Comparison of ENCODE assay signal across 28 cellular contexts in genomic region chr10:132937861-132938260, GRCh38. TPM values are rescaled to one million over a fixed set of nuclear protein-coding genes. Genes with fewer than 3 reads are reported as not detected.
"Had no signal": no experiment of that assay in that cellular context is flagged by ENCODE, and none has a peak within 500 bp of the region (broad histone marks: within the 10 kb centered on the region; RNA-seq: fewer than 3 reads in every experiment).

No MANE protein-coding gene starts in this region.

- H3K4me3 Mint-ChIP-seq: activated CD8-positive, alpha-beta T cell treated with anti-CD3 and anti-CD28 coated beads for 36 hours; activated T-cell treated with anti-CD3 and anti-CD28 coated beads, Interleukin-2, amount 50 U/mL, for 4 hours; activated T-helper 17 cell treated with anti-CD3 and anti-CD28 coated beads, Interleukin-2, amount 50 U/mL, for 72 hours; effector memory CD8-positive, alpha-beta T cell; T-helper 1 cell treated with Interleukin-12 subunit alpha and Interleukin-12 subunit beta and Interleukin-4 antibody, amounts not matched to agents 30 μg/mL and 1 μg/mL, for 36 hours had no signal

- H3K27me3 ChIP-seq: brain microvascular endothelial cell, hepatocyte, pancreas had no signal

- H3K27ac ChIP-seq: brain microvascular endothelial cell, gastrocnemius medialis, hepatocyte, pancreas, psoas muscle, transverse colon, WERI-Rb-1 had no signal

- H3K79me2 ChIP-seq: hepatocyte had no signal

- H3K36me3 ChIP-seq: brain microvascular endothelial cell, gastrocnemius medialis, pancreas, transverse colon, WERI-Rb-1 had no signal

- H2AFZ ChIP-seq: hepatocyte had no signal

- DNase-seq: activated CD4-positive, alpha-beta T cell treated with anti-CD3 and anti-CD28 coated beads for 48 hours; activated CD8-positive, alpha-beta T cell treated with anti-CD3 and anti-CD28 coated beads for 36 hours; activated gamma-delta T cell treated with Interleukin-2 at 50 U/mL for 16 hours; activated naive CD4-positive, alpha-beta T cell treated with anti-CD3 and anti-CD28 coated beads, Interleukin-2, amount 50 U/mL, for 16 hours; activated T-cell treated with anti-CD3 and anti-CD28 coated beads, Interleukin-2, amount 50 U/mL, for 4 hours; amniotic stem cell; brain microvascular endothelial cell; cortex of kidney; effector memory CD8-positive, alpha-beta T cell; erythroblast; gastrocnemius medialis; glutamatergic neuron; islet precursor cell; left cardiac atrium; psoas muscle; stimulated activated naive CD4-positive, alpha-beta T cell treated with Interleukin-2 at 50 U/mL for 16 hours; T1000; transverse colon; WERI-Rb-1 had no signal

- ATAC-seq: activated CD4-positive, CD25-positive, alpha-beta regulatory T cell treated with anti-CD3 and anti-CD28 coated beads, Interleukin-2, amount 50 U/mL, for 24 hours; activated T-helper 17 cell treated with anti-CD3 and anti-CD28 coated beads, Interleukin-2, amount 50 U/mL, for 72 hours; effector memory CD8-positive, alpha-beta T cell; gastrocnemius medialis; left cardiac atrium; pancreas; psoas muscle had no signal

- H3K9me3 ChIP-seq: gastrocnemius medialis, mucosa of descending colon, pancreas, psoas muscle, transverse colon had no signal

- H3K4me2 ChIP-seq: hepatocyte had no signal

- H3K9me3 Mint-ChIP-seq: activated CD8-positive, alpha-beta T cell treated with anti-CD3 and anti-CD28 coated beads for 36 hours; activated T-cell treated with anti-CD3 and anti-CD28 coated beads, Interleukin-2, amount 50 U/mL, for 4 hours; activated T-helper 17 cell treated with anti-CD3 and anti-CD28 coated beads, Interleukin-2, amount 50 U/mL, for 72 hours; effector memory CD8-positive, alpha-beta T cell; T-helper 1 cell treated with Interleukin-12 subunit alpha and Interleukin-12 subunit beta and Interleukin-4 antibody, amounts not matched to agents 30 μg/mL and 1 μg/mL, for 36 hours had no signal

- H3K27ac Mint-ChIP-seq: activated CD8-positive, alpha-beta T cell treated with anti-CD3 and anti-CD28 coated beads for 36 hours; activated T-helper 17 cell treated with anti-CD3 and anti-CD28 coated beads, Interleukin-2, amount 50 U/mL, for 72 hours; effector memory CD8-positive, alpha-beta T cell; T-helper 1 cell treated with Interleukin-12 subunit alpha and Interleukin-12 subunit beta and Interleukin-4 antibody, amounts not matched to agents 30 μg/mL and 1 μg/mL, for 36 hours had no signal

- H3K4me3 ChIP-seq: gastrocnemius medialis, hepatocyte, lung, mucosa of descending colon, pancreas, psoas muscle, transverse colon had no signal

- H3K4me1 ChIP-seq: gastrocnemius medialis had no signal

RNA-seq across cellular contexts. Expression of gene CFAP46, which starts 4.5 kb away (rescaled TPM):
- total RNA-seq: activated T-helper 17 cell treated with anti-CD3 and anti-CD28 coated beads, Interleukin-2, amount 50 U/mL, for 72 hours; mesenteric fat pad; myocyte; transverse colon had no signal
